ENCODE assay signal across 19 cellular contexts in genomic region chr2:71922501-71923142, GRCh38.
DNase-seq lines count a peak whose midpoint lies in the region; ATAC-seq and TF ChIP-seq lines count a peak whose summit lies in the region.
"Had no signal": no experiment of that assay in that cellular context is flagged by ENCODE, and none has a peak within 500 bp of the region (broad histone marks: within the 10 kb centered on the region; RNA-seq: fewer than 3 reads in every experiment).

No MANE protein-coding gene starts in this region.

- DNase-seq in activated CD4-positive, alpha-beta memory T cell treated with anti-CD3 and anti-CD28 coated beads, Interleukin-2, amount 10 ng/mL, durations not matched to agents 7 days and 5 days = peak; percentile 11
- no peak for DNase-seq in activated CD4-positive, alpha-beta memory T cell treated with anti-CD3 and anti-CD28 coated beads for 36 hours
- DNase-seq in colonic mucosa (peak; percentile 14), mesenteric fat pad (ENCODE audit: low spot score) (peak; percentile 87), upper lobe of right lung (peak; percentile 35), transverse colon (no peak)
- DNase-seq: 8988T, DMS79, KG1, NCI-H1436, NCI-H2081, NCI-H774, PC-3 had no signal

- H3K36me3 Mint-ChIP-seq in activated CD4-positive, alpha-beta memory T cell treated with anti-CD3 and anti-CD28 coated beads, Interleukin-2, amount 10 ng/mL, durations not matched to agents 7 days and 5 days (ENCODE audit: low read depth) = no peaks in the 10 kb centered on the region
- H3K36me3 Mint-ChIP-seq in activated CD4-positive, alpha-beta memory T cell treated with anti-CD3 and anti-CD28 coated beads for 36 hours = no peaks in the 10 kb centered on the region
- H3K36me3 Mint-ChIP-seq: CD8-positive, alpha-beta T cell had no signal

- H3K4me1 ChIP-seq in colonic mucosa (no peaks in the 10 kb centered on the region), upper lobe of right lung (no peaks in the 10 kb centered on the region), transverse colon (peaks cover 10 to 15% (median 14%) of the 10 kb centered on the region in 4 donors)
- H3K4me1 ChIP-seq: SJSA1 had no signal

- CTCF ChIA-PET in activated CD4-positive, alpha-beta memory T cell treated with anti-CD3 and anti-CD28 coated beads, Interleukin-2, amount 10 ng/mL, durations not matched to agents 7 days and 5 days (lab: Charles Lee) = interaction anchor here (1.5 to 3.0 kb wide), 4 partner anchors 10 to 229 kb away, joined by 3 to 10 read pairs (median 6); no protein-coding TSS in a partner anchor
- CTCF ChIA-PET in activated CD4-positive, alpha-beta memory T cell treated with anti-CD3 and anti-CD28 coated beads for 36 hours (lab: Charles Lee) = interaction anchor here (0.7 to 5.4 kb wide), 9 partner anchors 10 to 660 kb away, joined by 3 to 68 read pairs (median 4); no protein-coding TSS in a partner anchor

- TF ChIP-seq CTCF in colonic mucosa (IDR thresholded peaks at IDR 0.05) (no peak), upper lobe of right lung (IDR thresholded peaks at IDR 0.05) (no peak), transverse colon (IDR thresholded peaks at IDR 0.05) (no peak)

- H3K27me3 ChIP-seq in colonic mucosa (no peaks in the 10 kb centered on the region), upper lobe of right lung (no peaks in the 10 kb centered on the region), transverse colon (peaks cover 5% of the 10 kb centered on the region)
- H3K27me3 ChIP-seq: BLaER1, SJSA1 had no signal

- no peak overlapping the region for H3K4me3 Mint-ChIP-seq in activated CD4-positive, alpha-beta memory T cell treated with anti-CD3 and anti-CD28 coated beads, Interleukin-2, amount 10 ng/mL, durations not matched to agents 7 days and 5 days
- no peak overlapping the region for H3K4me3 Mint-ChIP-seq in activated CD4-positive, alpha-beta memory T cell treated with anti-CD3 and anti-CD28 coated beads for 36 hours
- H3K4me3 Mint-ChIP-seq: CD8-positive, alpha-beta T cell had no signal

- H3K9me3 ChIP-seq in colonic mucosa = no peaks in the 10 kb centered on the region
- H3K9me3 ChIP-seq in upper lobe of right lung = peaks cover 5% of the 10 kb centered on the region
- peaks cover 0 to 7% of the 10 kb centered on the region in 2 donors for H3K9me3 ChIP-seq in transverse colon

- peaks cover 5% of the 10 kb centered on the region for H3K27me3 Mint-ChIP-seq in activated CD4-positive, alpha-beta memory T cell treated with anti-CD3 and anti-CD28 coated beads, Interleukin-2, amount 10 ng/mL, durations not matched to agents 7 days and 5 days
- no peaks in the 10 kb centered on the region for H3K27me3 Mint-ChIP-seq in activated CD4-positive, alpha-beta memory T cell treated with anti-CD3 and anti-CD28 coated beads for 36 hours

- TF ChIP-seq POLR2A in transverse colon (IDR thresholded peaks at IDR 0.05) = no peak

- intact Hi-C loops in activated CD4-positive, alpha-beta memory T cell treated with anti-CD3 and anti-CD28 coated beads for 36 hours (cut with micrococcal nuclease) = loop anchor here (2.0 kb wide), 1 partner anchor 656 kb away; no protein-coding TSS in a partner anchor
- intact Hi-C loops in colonic mucosa (cut with DNase I) = loop anchor here (5.0 kb wide), 3 partner anchors 375 to 825 kb away; no protein-coding TSS in a partner anchor
- intact Hi-C loops in upper lobe of right lung (cut with DNase I) = loop anchor here (5.0 to 10.0 kb wide), 2 partner anchors 222 to 660 kb away; partner anchors contain the start of gene CYP26B1
- intact Hi-C loops in transverse colon (cut with DNase I; ENCODE audit: low total_unique reads) = no loop called here

- 82% methylated on average over 7 of the region's 7 CpGs; no CpG with 5 or more reads in 1 of the 2 donors for WGBS in transverse colon (ENCODE audit: low coverage in 1 of 2), 2 donors

- no peak for ATAC-seq in upper lobe of right lung
- ATAC-seq in HG03139 (IDR thresholded peaks at IDR 0.05; ENCODE audit: unreplicated experiment) = no peak
- ATAC-seq in HG02678 (IDR thresholded peaks at IDR 0.05; ENCODE audit: unreplicated experiment) = no peak
- ATAC-seq: CD8-positive, alpha-beta T cell; HepG2; PC-3 had no signal

- no peak overlapping the region for H3K27ac ChIP-seq in colonic mucosa
- no peak overlapping the region for H3K27ac ChIP-seq in upper lobe of right lung
- no peak overlapping the region for H3K27ac ChIP-seq in transverse colon
- H3K27ac ChIP-seq: BLaER1, SJSA1 had no signal

- no peaks in the 10 kb centered on the region for H3K36me3 ChIP-seq in colonic mucosa
- no peaks in the 10 kb centered on the region for H3K36me3 ChIP-seq in upper lobe of right lung
- no peaks in the 10 kb centered on the region for H3K36me3 ChIP-seq in transverse colon
- H3K36me3 ChIP-seq: BLaER1, SJSA1 had no signal

- no peak for TF ChIP-seq EP300 in transverse colon (IDR thresholded peaks at IDR 0.05; ENCODE audit: low read depth)

- H3K9ac ChIP-seq in colonic mucosa (ENCODE audit: low read depth in 2 of 2, low read length in 2 of 2) = no peak overlapping the region
- H3K9ac ChIP-seq: BLaER1 had no signal

- in situ Hi-C loops in transverse colon (cut with MboI; ENCODE audit: low pct_ligation_motif_present in 1 of 4, low pct_unique_long_range_greater_than_20kb in 1 of 4, low sequenced_read_pairs in 3 of 4) = loop anchor here in 3 of 4 donors (10.0 to 25.0 kb wide), 3 partner anchors 110 to 232 kb away; partner anchors contain the start of gene CYP26B1 (in 1 of the 3)

- POLR2A ChIA-PET in activated CD4-positive, alpha-beta memory T cell treated with anti-CD3 and anti-CD28 coated beads, Interleukin-2, amount 10 ng/mL, durations not matched to agents 7 days and 5 days (lab: Charles Lee) = no interaction called here
- POLR2A ChIA-PET in activated CD4-positive, alpha-beta memory T cell treated with anti-CD3 and anti-CD28 coated beads for 36 hours (lab: Charles Lee) = no interaction called here

- H3K9me3 Mint-ChIP-seq in activated CD4-positive, alpha-beta memory T cell treated with anti-CD3 and anti-CD28 coated beads, Interleukin-2, amount 10 ng/mL, durations not matched to agents 7 days and 5 days = no peaks in the 10 kb centered on the region
- H3K9me3 Mint-ChIP-seq in activated CD4-positive, alpha-beta memory T cell treated with anti-CD3 and anti-CD28 coated beads for 36 hours = peaks cover 4% of the 10 kb centered on the region
- H3K9me3 Mint-ChIP-seq: CD8-positive, alpha-beta T cell had no signal

- no peaks in the 10 kb centered on the region for H3K4me1 Mint-ChIP-seq in activated CD4-positive, alpha-beta memory T cell treated with anti-CD3 and anti-CD28 coated beads, Interleukin-2, amount 10 ng/mL, durations not matched to agents 7 days and 5 days
- H3K4me1 Mint-ChIP-seq in activated CD4-positive, alpha-beta memory T cell treated with anti-CD3 and anti-CD28 coated beads for 36 hours (ENCODE audit: low read depth) = no peaks in the 10 kb centered on the region

- H3K4me3 ChIP-seq in colonic mucosa (no peak overlapping the region), upper lobe of right lung (no peak overlapping the region), transverse colon (no peak overlapping the region)
- H3K4me3 ChIP-seq: BLaER1, SJSA1 had no signal

- no peak overlapping the region for H3K27ac Mint-ChIP-seq in activated CD4-positive, alpha-beta memory T cell treated with anti-CD3 and anti-CD28 coated beads, Interleukin-2, amount 10 ng/mL, durations not matched to agents 7 days and 5 days
- H3K27ac Mint-ChIP-seq in activated CD4-positive, alpha-beta memory T cell treated with anti-CD3 and anti-CD28 coated beads for 36 hours = no peak overlapping the region
- H3K27ac Mint-ChIP-seq: CD8-positive, alpha-beta T cell had no signal

Comparison
In these comparisons a context has a peak if more than half of its experiments do, and no peak if none do; other contexts are left out.
1. DNase-seq: peak in activated CD4-positive, alpha-beta memory T cell treated with anti-CD3 and anti-CD28 coated beads, Interleukin-2, amount 10 ng/mL, durations not matched to agents 7 days and 5 days (single experiment), colonic mucosa (single experiment), mesenteric fat pad (single experiment) and upper lobe of right lung (single experiment); none in activated CD4-positive, alpha-beta memory T cell treated with anti-CD3 and anti-CD28 coated beads for 36 hours (single experiment) and transverse colon (single experiment).